ENCODE assay signal across 15 cellular contexts in the genomic region with DNA sequence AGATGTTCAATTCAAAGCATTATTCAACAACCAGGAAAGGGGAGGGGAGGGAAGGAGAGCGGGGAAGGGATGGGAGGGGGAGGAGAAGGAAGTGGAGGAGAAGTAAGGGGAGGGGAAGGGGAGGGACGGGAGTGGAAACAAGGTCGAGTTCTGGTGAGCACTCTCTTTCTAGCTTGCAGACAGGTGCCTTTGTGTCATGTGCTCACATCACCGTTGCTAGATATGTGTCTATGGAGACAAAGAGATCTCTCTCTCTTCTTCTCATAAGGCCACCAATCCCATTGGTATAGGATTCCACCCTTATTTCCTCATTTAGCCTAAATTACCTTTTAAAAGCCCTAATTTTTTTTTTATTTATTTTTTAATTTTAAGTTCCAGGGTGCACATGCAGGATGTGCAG.
"Had no signal": no experiment of that assay in that cellular context is flagged by ENCODE, and none has a peak within 500 bp of the region (broad histone marks: within the 10 kb centered on the region; RNA-seq: fewer than 3 reads in every experiment).

No MANE protein-coding gene starts in this region.

- H3K27ac ChIP-seq: heart left ventricle, lower lobe of right lung, parathyroid adenoma, tibial nerve had no signal

- DNase-seq: activated B cell treated with CpG ODN at 0.5 μM for 24 hours; activated CD4-positive, alpha-beta T cell treated with anti-CD3 and anti-CD28 coated beads for 48 hours; activated CD8-positive, alpha-beta T cell treated with anti-CD3 and anti-CD28 coated beads for 36 hours; activated effector memory CD4-positive, alpha-beta T cell treated with Interleukin-2 at 50 U/mL for 16 hours; activated naive CD8-positive, alpha-beta T cell treated with anti-CD3 and anti-CD28 coated beads for 36 hours; activated T-cell treated with anti-CD3 and anti-CD28 coated beads, Interleukin-2, amount 50 U/mL, for 4 hours; cerebellar nuclear complex; effector memory CD4-positive, alpha-beta T cell; heart left ventricle; left cardiac atrium; lower lobe of right lung; naive thymus-derived CD4-positive, alpha-beta T cell; stimulated activated naive CD4-positive, alpha-beta T cell had no signal

- H3K9ac ChIP-seq: parathyroid adenoma had no signal

- ATAC-seq: activated CD8-positive, alpha-beta T cell treated with anti-CD3 and anti-CD28 coated beads for 36 hours; activated T-cell treated with anti-CD3 and anti-CD28 coated beads, Interleukin-2, amount 50 U/mL, for 4 hours; heart left ventricle; left cardiac atrium; lower lobe of right lung; naive thymus-derived CD4-positive, alpha-beta T cell had no signal

- H3K27me3 ChIP-seq: heart left ventricle, tibial nerve had no signal

- H2AFZ ChIP-seq: parathyroid adenoma had no signal

- H3K36me3 ChIP-seq: heart left ventricle, lower lobe of right lung, tibial nerve had no signal

- H3K4me1 ChIP-seq: heart left ventricle, lower lobe of right lung, parathyroid adenoma had no signal

- H3K4me3 ChIP-seq: heart left ventricle, lower lobe of right lung, tibial nerve had no signal

- H3K9me3 ChIP-seq: lower lobe of right lung, tibial nerve had no signal
